1 cellular context compared by ENCODE assay signal in genomic region chr20:31967830-31968249, GRCh38.
TF ChIP-seq lines count a peak whose summit lies in the region.

Gene XKR7, plus strand, starts transcription at chr20:31968151. Its CDS starts 25 bp downstream, at chr20:31968176.

TF ChIP-seq in SK-N-SH treated with all-trans-retinoic acid at 6 μM for 48 hours, 23 proteins besides CTCF, POLR2A, EP300 and RAD21 (continued from another document):
- TF ChIP-seq CSRNP3 (CRISPR knock-in tag; IDR thresholded peaks at IDR 0.05) (no peak), CREB5 (CRISPR knock-in tag; IDR thresholded peaks at IDR 0.05; ENCODE audit: low read depth) (no peak), ZFP3 (CRISPR knock-in tag; IDR thresholded peaks at IDR 0.05) (no peak), ISL1 (CRISPR knock-in tag; IDR thresholded peaks at IDR 0.05) (no peak), ZNF8 (CRISPR knock-in tag; IDR thresholded peaks at IDR 0.05) (no peak)
